9 cellular contexts compared by ENCODE assay signal in the genomic region with DNA sequence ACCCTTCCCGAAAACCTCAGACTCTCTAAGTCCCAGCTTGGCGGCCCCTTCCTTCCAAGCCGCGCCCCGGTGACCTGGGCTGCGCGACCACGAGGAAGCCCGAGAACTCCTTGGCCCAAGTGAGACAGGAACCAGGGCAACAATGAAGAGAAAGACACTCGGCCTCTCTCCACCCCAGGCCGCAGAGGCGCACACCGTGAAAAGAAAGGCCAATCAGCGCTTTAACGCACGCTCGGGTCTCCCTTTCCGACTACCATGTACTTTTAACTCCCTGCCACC.
DNase-seq lines count a peak whose midpoint lies in the region; ATAC-seq, FAIRE-seq and TF ChIP-seq lines count a peak whose summit lies in the region.
"Had no signal": no experiment of that assay in that cellular context is flagged by ENCODE, and none has a peak within 500 bp of the region (broad histone marks: within the 10 kb centered on the region; RNA-seq: fewer than 3 reads in every experiment).

No MANE protein-coding gene starts in this region.

- no peaks in the 10 kb centered on the region for H4K20me1 ChIP-seq in IMR-90 (ENCODE audit: insufficient read depth, low read length)

- H3K27me3 ChIP-seq in IMR-90 (ENCODE audit: control insufficient read depth, insufficient read depth, low read length) = peaks cover 52% of the 10 kb centered on the region
- H3K27me3 ChIP-seq in endocrine pancreas (ENCODE audit: control insufficient read depth, insufficient read depth, low read length) = peaks cover 2% of the 10 kb centered on the region

- H3K18ac ChIP-seq in IMR-90 (ENCODE audit: low read depth, low read length) = no peak overlapping the region

- peak overlapping the region in 1 of 2 experiments; percentile 83; a peak in 1 of 4 replicates for H4K8ac ChIP-seq in IMR-90 (ENCODE audit: low read depth in 2 of 2, low read length in 2 of 2)

- peak overlapping the region; percentile 34; the same call in 1 of the 2 replicates for H3K14ac ChIP-seq in IMR-90 (replicated peaks; ENCODE audit: low read depth, low read length)

- no peaks in the 10 kb centered on the region for H3K9me3 Mint-ChIP-seq in nephron

- H2BK120ac ChIP-seq in IMR-90 (ENCODE audit: low read depth, low read length) = peak overlapping the region; percentile 57; the same call in 1 of the 2 replicates

- no peak overlapping the region for H4K5ac ChIP-seq in IMR-90 (ENCODE audit: low read depth, low read length)

- POLR2A ChIA-PET in IMR-90 (lab: Charles Lee; ENCODE audit: unreplicated experiment) = no interaction called here

- no peak overlapping the region for H2AK5ac ChIP-seq in IMR-90 (ENCODE audit: low read depth, low read length)

- H3K4me1 ChIP-seq in IMR-90 (ENCODE audit: control insufficient read depth, insufficient read depth, low read length) (peaks cover 4% of the 10 kb centered on the region; the same call in 1 of the 2 replicates), endocrine pancreas (ENCODE audit: control insufficient read depth, insufficient read depth, low read length) (peaks cover 15% of the 10 kb centered on the region)

- 0 out of 2 replicates have a peak overlapping the region, but pooled peaks have one; percentile 27 for H4K91ac ChIP-seq in IMR-90 (ENCODE audit: insufficient read depth, low read depth, low read length)

- no peaks in the 10 kb centered on the region for H3K79me1 ChIP-seq in IMR-90 (ENCODE audit: low read depth in 1 of 2, low read length in 2 of 2)

- peak overlapping the region; percentile 58 for H2AK9ac ChIP-seq in IMR-90 (replicated peaks; ENCODE audit: low read depth, low read length, poor library complexity)

- peak overlapping the region; percentile 96 for H2AFZ ChIP-seq in IMR-90 (replicated peaks; ENCODE audit: low read length, poor library complexity)

- no peak overlapping the region for H3K27ac ChIP-seq in IMR-90 (ENCODE audit: insufficient read depth, low read length)

- no peak overlapping the region for H3K9ac ChIP-seq in IMR-90 (ENCODE audit: low read depth, low read length)
- H3K9ac ChIP-seq in endocrine pancreas (ENCODE audit: control insufficient read depth, insufficient read depth, low read length) = peak overlapping the region; percentile 2

- peaks cover 71% of the 10 kb centered on the region for H3K27me3 Mint-ChIP-seq in nephron (ENCODE audit: low read depth)

- no peak overlapping the region; the same call in 2 of the 3 replicates for H2BK15ac ChIP-seq in IMR-90 (ENCODE audit: low read depth, low read length)

- H3K4me1 Mint-ChIP-seq in nephron = peaks cover 37% of the 10 kb centered on the region

- intact Hi-C loops in IMR-90 (cut with micrococcal nuclease) = loop anchor here (5.0 to 10.0 kb wide), 3 partner anchors 327 to 1270 kb away; partner anchors contain the start of genes FOXP2 and MDFIC

- H3K36me3 ChIP-seq in IMR-90 (ENCODE audit: control insufficient read depth, insufficient read depth, low read length) = no peaks in the 10 kb centered on the region
- no peaks in the 10 kb centered on the region for H3K36me3 ChIP-seq in endocrine pancreas (ENCODE audit: control insufficient read depth, insufficient read depth, low read length)

- 0 out of 2 replicates have a peak overlapping the region, but pooled peaks have one; percentile 40 for H2BK20ac ChIP-seq in IMR-90 (ENCODE audit: low read depth, low read length)

- H3K56ac ChIP-seq in IMR-90 (ENCODE audit: extremely low read depth, insufficient read depth, low read length) = peak overlapping the region; percentile 51; the same call in 1 of the 2 replicates

- BruUV-seq in IMR-90 (replicated peaks; lab: Mats Ljungman, UMichigan) = no TSS peak

- H3K4me3 ChIP-seq in IMR-90 (ENCODE audit: insufficient read depth, low read depth, low read length) (peak overlapping the region; percentile 66), endocrine pancreas (ENCODE audit: control insufficient read depth, insufficient read depth, low read length) (peak overlapping the region; percentile 52)
- H3K4me3 ChIP-seq: K562 had no signal

- no peak for FAIRE-seq in urothelium cell line (lab: Jason Lieb, UNC)
- FAIRE-seq: K562 had no signal

- TF ChIP-seq RAD21 in IMR-90 (IDR thresholded peaks at IDR 0.05; ENCODE audit: low read length) = no peak

- peaks cover 12% of the 10 kb centered on the region; the same call in 1 of the 2 replicates for H3K9me3 ChIP-seq in IMR-90 (ENCODE audit: control insufficient read depth, insufficient read depth, low read length)
- no peaks in the 10 kb centered on the region for H3K9me3 ChIP-seq in endocrine pancreas (ENCODE audit: control insufficient read depth, low read length)

- WGBS in IMR-90 (ENCODE audit: extremely low coverage in 2 of 2, insufficient read length in 1 of 2), 2 experiments = 6% methylated on average over 7 of the region's 18 CpGs; no CpG with 5 or more reads in 1 of the 2 experiments

- DNase-seq in IMR-90 (no peak), T-helper 9 cell (no peak), urothelium cell line (ENCODE audit: low spot score) (no peak)

- H3K36me3 Mint-ChIP-seq in nephron (ENCODE audit: low read depth) = no peaks in the 10 kb centered on the region

- TF ChIP-seq CTCF in IMR-90 (conservative IDR thresholded peaks at IDR 0.05; ENCODE audit: low read depth, low read length) (no peak), nephron (IDR thresholded peaks at IDR 0.05; ENCODE audit: unreplicated experiment in 3 of 3) (no peak)

- dilution Hi-C loops in IMR-90 (cut with HindIII; ENCODE audit: low sequenced_read_pairs, unreplicated experiment) = no loop called here

- H3K4me2 ChIP-seq in IMR-90 (ENCODE audit: low read depth, low read length) = peak overlapping the region; percentile 68

- no peak overlapping the region for H2BK5ac ChIP-seq in IMR-90 (ENCODE audit: low read depth, low read length, poor library complexity, severe bottlenecking)

- ATAC-seq in GM18502 (IDR thresholded peaks at IDR 0.05; ENCODE audit: poor library complexity, unreplicated experiment) (peak; percentile 28), IMR-90 (ENCODE audit: low read depth) (peak; percentile 24), GM18861 (IDR thresholded peaks at IDR 0.05; ENCODE audit: unreplicated experiment) (no peak), GM19397 (IDR thresholded peaks at IDR 0.05; ENCODE audit: unreplicated experiment) (no peak)
- ATAC-seq: K562 had no signal

- H3K9me1 ChIP-seq in IMR-90 (ENCODE audit: insufficient read depth, low read length) = no peaks in the 10 kb centered on the region

- no peak for TF ChIP-seq POLR2A in IMR-90 (IDR thresholded peaks at IDR 0.05; ENCODE audit: low read depth, low read length)

- CTCF ChIA-PET in IMR-90 (lab: Yijun Ruan, JAX) = no interaction called here

- peak overlapping the region; percentile 96 to 98 (median 98) for H3K27ac Mint-ChIP-seq in nephron

- H3K4ac ChIP-seq in IMR-90 (ENCODE audit: low read depth, low read length) = peak overlapping the region; percentile 86

- peak overlapping the region; percentile 83 for H3K23ac ChIP-seq in IMR-90 (ENCODE audit: low read depth, low read length)

- in situ Hi-C loops in IMR-90 (cut with MboI; ENCODE audit: low sequenced_read_pairs) = no loop called here

- peak overlapping the region; percentile 99 for H3K4me3 Mint-ChIP-seq in nephron

TF ChIP-seq in IMR-90, 13 proteins besides CTCF, POLR2A, EP300 and RAD21:
- TF ChIP-seq, protein P1, sequence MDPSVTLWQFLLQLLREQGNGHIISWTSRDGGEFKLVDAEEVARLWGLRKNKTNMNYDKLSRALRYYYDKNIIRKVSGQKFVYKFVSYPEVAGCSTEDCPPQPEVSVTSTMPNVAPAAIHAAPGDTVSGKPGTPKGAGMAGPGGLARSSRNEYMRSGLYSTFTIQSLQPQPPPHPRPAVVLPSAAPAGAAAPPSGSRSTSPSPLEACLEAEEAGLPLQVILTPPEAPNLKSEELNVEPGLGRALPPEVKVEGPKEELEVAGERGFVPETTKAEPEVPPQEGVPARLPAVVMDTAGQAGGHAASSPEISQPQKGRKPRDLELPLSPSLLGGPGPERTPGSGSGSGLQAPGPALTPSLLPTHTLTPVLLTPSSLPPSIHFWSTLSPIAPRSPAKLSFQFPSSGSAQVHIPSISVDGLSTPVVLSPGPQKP (IDR thresholded peaks at IDR 0.05; ENCODE audit: borderline replicate concordance, low read depth, low read length) = no peak
- no peak for TF ChIP-seq RCOR1 (IDR thresholded peaks at IDR 0.05; ENCODE audit: insufficient replicate concordance, low read length)
- no peak for TF ChIP-seq SMC3 (IDR thresholded peaks at IDR 0.05; ENCODE audit: low read depth, low read length)
- no peak for TF ChIP-seq MXI1 (IDR thresholded peaks at IDR 0.05; ENCODE audit: borderline replicate concordance, low read depth, low read length)
- TF ChIP-seq BHLHE40 (IDR thresholded peaks at IDR 0.05; ENCODE audit: low read depth, low read length) = no peak
- TF ChIP-seq FOS (IDR thresholded peaks at IDR 0.05; ENCODE audit: low read depth, low read length) = no peak
- TF ChIP-seq MAZ (IDR thresholded peaks at IDR 0.05; ENCODE audit: borderline replicate concordance, low read depth, low read length) = no peak
- TF ChIP-seq CEBPB (IDR thresholded peaks at IDR 0.05; ENCODE audit: low read depth, low read length) = no peak
- no peak for TF ChIP-seq CHD1 (IDR thresholded peaks at IDR 0.05; ENCODE audit: low read depth, low read length)
- TF ChIP-seq NFE2L2 (IDR thresholded peaks at IDR 0.05; ENCODE audit: low read depth, low read length) = no peak
- TF ChIP-seq RFX5 (IDR thresholded peaks at IDR 0.05; ENCODE audit: low read depth, low read length) = no peak
- TF ChIP-seq, protein P2, sequence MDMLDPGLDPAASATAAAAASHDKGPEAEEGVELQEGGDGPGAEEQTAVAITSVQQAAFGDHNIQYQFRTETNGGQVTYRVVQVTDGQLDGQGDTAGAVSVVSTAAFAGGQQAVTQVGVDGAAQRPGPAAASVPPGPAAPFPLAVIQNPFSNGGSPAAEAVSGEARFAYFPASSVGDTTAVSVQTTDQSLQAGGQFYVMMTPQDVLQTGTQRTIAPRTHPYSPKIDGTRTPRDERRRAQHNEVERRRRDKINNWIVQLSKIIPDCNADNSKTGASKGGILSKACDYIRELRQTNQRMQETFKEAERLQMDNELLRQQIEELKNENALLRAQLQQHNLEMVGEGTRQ (IDR thresholded peaks at IDR 0.05; ENCODE audit: low read depth, low read length) = no peak
- no peak for TF ChIP-seq MAFK (IDR thresholded peaks at IDR 0.05; ENCODE audit: low read depth, low read length)

Comparison
In these comparisons a context has a peak if more than half of its experiments do, and no peak if none do; other contexts are left out.
1. ATAC-seq: peak in GM18502 (single experiment) and IMR-90 (single experiment); none in GM18861 (single experiment) and GM19397 (single experiment).